29 cellular contexts compared by ENCODE assay signal in genomic region chr11:130828741-130829140, GRCh38.
DNase-seq lines count a peak whose midpoint lies in the region; ATAC-seq and TF ChIP-seq lines count a peak whose summit lies in the region.
"Had no signal": no experiment of that assay in that cellular context is flagged by ENCODE, and none has a peak within 500 bp of the region (broad histone marks: within the 10 kb centered on the region; RNA-seq: fewer than 3 reads in every experiment).

No MANE protein-coding gene starts in this region.

- no peaks in the 10 kb centered on the region for H3K36me3 Mint-ChIP-seq in CD4-positive, alpha-beta memory T cell
- H3K36me3 Mint-ChIP-seq: CD14-positive monocyte had no signal

- H3K4me1 ChIP-seq in right atrium auricular region (peaks cover 0 to 37% of the 10 kb centered on the region in 2 donors), esophagus muscularis mucosa (peaks cover 31 to 51% (median 50%) of the 10 kb centered on the region in 4 donors), muscle layer of colon (ENCODE audit: insufficient read depth, low read length) (peaks cover 69% of the 10 kb centered on the region)
- H3K4me1 ChIP-seq in CD4-positive, alpha-beta memory T cell (ENCODE audit: insufficient read depth, low read length): no peaks in the 10 kb centered on the region
- H3K4me1 ChIP-seq: colonic mucosa had no signal

- H3K36me3 ChIP-seq in right atrium auricular region (no peaks in the 10 kb centered on the region), esophagus muscularis mucosa (no peaks in the 10 kb centered on the region), muscle layer of colon (ENCODE audit: insufficient read depth, low read length) (no peaks in the 10 kb centered on the region)
- H3K36me3 ChIP-seq in CD4-positive, alpha-beta memory T cell (ENCODE audit: insufficient read depth, low read length): no peaks in the 10 kb centered on the region
- H3K36me3 ChIP-seq: colonic mucosa, ovary, thoracic aorta, uterus had no signal

- H3K4me3 ChIP-seq in right atrium auricular region (no peak overlapping the region), esophagus muscularis mucosa (no peak overlapping the region), muscle layer of colon (ENCODE audit: low read depth in 1 of 2, low read length in 2 of 2) (no peak overlapping the region)
- no peak overlapping the region for H3K4me3 ChIP-seq in CD4-positive, alpha-beta memory T cell (ENCODE audit: low read length in 2 of 2)
- H3K4me3 ChIP-seq: colonic mucosa, ovary, thoracic aorta, uterus had no signal

- H3K9me3 Mint-ChIP-seq in CD4-positive, alpha-beta memory T cell: no peaks in the 10 kb centered on the region
- H3K9me3 Mint-ChIP-seq: activated T-cell treated with anti-CD3 and anti-CD28 coated beads, Interleukin-2, amount 50 U/mL, for 72 hours; IgD-negative memory B cell; nephron; stimulated activated naive CD8-positive, alpha-beta T cell treated with anti-CD3 and anti-CD28 coated beads, Interleukin-15, Interleukin-2, amounts not matched to agents 100 ng/mL and 50 ng/mL, for 24 hours; T-helper 1 cell treated with Interleukin-12 subunit alpha and Interleukin-12 subunit beta and Interleukin-4 antibody, amounts not matched to agents 30 μg/mL and 1 μg/mL, for 36 hours had no signal

- DNase-seq in Right ventricle myocardium superior (peak; percentile 57), right atrium auricular region (ENCODE audit: low spot score) (no peak), esophagus muscularis mucosa (ENCODE audit: extremely low spot score) (no peak)
- DNase-seq in CD4-positive, alpha-beta memory T cell: no peak
- DNase-seq: activated CD4-positive, alpha-beta T cell treated with anti-CD3 and anti-CD28 coated beads, Interleukin-2, amount 50 U/mL, for 1 hour; activated CD4-positive, CD25-positive, alpha-beta regulatory T cell; activated T-cell treated with anti-CD3 and anti-CD28 coated beads, Interleukin-2, amount 50 U/mL, for 72 hours; colonic mucosa; effector CD8-positive, alpha-beta T cell; hippocampal formation; mammary epithelial cell; NCI-H1092 treated with DMSO at 0.1 percent for 48 hours; NCI-H187; ovary; retina; SK-N-SH; stimulated activated CD4-positive, alpha-beta T cell treated with anti-CD3 and anti-CD28 coated beads, Interleukin-1b, Interleukin-23, amount 100 ng/mL, for 48 hours had no signal

- CTCF ChIA-PET in CD4-positive, alpha-beta memory T cell (lab: Charles Lee; ENCODE audit: partially characterized antibody): interaction anchor here (1.5 kb wide), 1 partner anchor 12 kb away, joined by 3 read pairs; no protein-coding TSS in a partner anchor

- peak; percentile 39 for ATAC-seq in Right ventricle myocardium superior (ENCODE audit: poor library complexity)
- no peak for ATAC-seq in HG03439 (IDR thresholded peaks at IDR 0.05; ENCODE audit: unreplicated experiment)
- no peak for ATAC-seq in SK-N-SH treated with all-trans-retinoic acid at 6 μM for 48 hours
- ATAC-seq in HG03135 (IDR thresholded peaks at IDR 0.05; ENCODE audit: unreplicated experiment): no peak
- ATAC-seq: activated T-cell treated with anti-CD3 and anti-CD28 coated beads, Interleukin-2, amount 50 U/mL, for 72 hours; HCT116 had no signal

- H3K9ac ChIP-seq in muscle layer of colon (ENCODE audit: low read length): no peak overlapping the region

- H3K27ac ChIP-seq in right atrium auricular region (peak overlapping the region in 1 of 2 donors; percentile 37), esophagus muscularis mucosa (replicated peaks in 1 of 4) (peak overlapping the region in 3 of 4 donors; percentile 18 to 66 (median 51)), muscle layer of colon (ENCODE audit: low read depth, low read length) (peak overlapping the region; percentile 4)
- no peak overlapping the region for H3K27ac ChIP-seq in CD4-positive, alpha-beta memory T cell (ENCODE audit: low read depth, low read length)
- H3K27ac ChIP-seq: colonic mucosa, ovary had no signal

- H3K27me3 ChIP-seq in right atrium auricular region (no peaks in the 10 kb centered on the region), esophagus muscularis mucosa (no peaks in the 10 kb centered on the region), muscle layer of colon (ENCODE audit: control insufficient read depth in 1 of 2, insufficient read depth in 2 of 2, low read length in 2 of 2) (no peaks in the 10 kb centered on the region)
- no peaks in the 10 kb centered on the region for H3K27me3 ChIP-seq in CD4-positive, alpha-beta memory T cell (ENCODE audit: insufficient read depth, low read length)
- H3K27me3 ChIP-seq: colonic mucosa, ovary, uterus had no signal

- H3K4me3 Mint-ChIP-seq in CD4-positive, alpha-beta memory T cell: no peak overlapping the region
- H3K4me3 Mint-ChIP-seq: activated T-cell treated with anti-CD3 and anti-CD28 coated beads, Interleukin-2, amount 50 U/mL, for 72 hours; CD14-positive monocyte; IgD-negative memory B cell; stimulated activated naive CD8-positive, alpha-beta T cell treated with anti-CD3 and anti-CD28 coated beads, Interleukin-15, Interleukin-2, amounts not matched to agents 100 ng/mL and 50 ng/mL, for 24 hours; T-helper 1 cell treated with Interleukin-12 subunit alpha and Interleukin-12 subunit beta and Interleukin-4 antibody, amounts not matched to agents 30 μg/mL and 1 μg/mL, for 36 hours had no signal

- TF ChIP-seq CTCF in right atrium auricular region (IDR thresholded peaks at IDR 0.05): no peak
- no peak for TF ChIP-seq CTCF in esophagus muscularis mucosa (IDR thresholded peaks at IDR 0.05)

- WGBS in esophagus muscularis mucosa: 80% methylated on average over 5 of the region's 7 CpGs

- TF ChIP-seq EP300 in esophagus muscularis mucosa (IDR thresholded peaks at IDR 0.05): no peak

- no peaks in the 10 kb centered on the region for H3K4me1 Mint-ChIP-seq in CD4-positive, alpha-beta memory T cell
- H3K4me1 Mint-ChIP-seq: CD14-positive monocyte, nephron had no signal

- peaks cover 5 to 19% of the 10 kb centered on the region in 2 donors for H3K27me3 Mint-ChIP-seq in CD4-positive, alpha-beta memory T cell

- no peak overlapping the region for H3K27ac Mint-ChIP-seq in CD4-positive, alpha-beta memory T cell
- H3K27ac Mint-ChIP-seq: activated T-cell treated with anti-CD3 and anti-CD28 coated beads, Interleukin-2, amount 50 U/mL, for 72 hours; stimulated activated naive CD8-positive, alpha-beta T cell treated with anti-CD3 and anti-CD28 coated beads, Interleukin-15, Interleukin-2, amounts not matched to agents 100 ng/mL and 50 ng/mL, for 24 hours; T-helper 1 cell treated with Interleukin-12 subunit alpha and Interleukin-12 subunit beta and Interleukin-4 antibody, amounts not matched to agents 30 μg/mL and 1 μg/mL, for 36 hours had no signal

- POLR2A ChIA-PET in CD4-positive, alpha-beta memory T cell (lab: Charles Lee; ENCODE audit: partially characterized antibody): no interaction called here

- H3K9me3 ChIP-seq in right atrium auricular region (no peaks in the 10 kb centered on the region), esophagus muscularis mucosa (no peaks in the 10 kb centered on the region), muscle layer of colon (ENCODE audit: low read length) (no peaks in the 10 kb centered on the region)
- no peaks in the 10 kb centered on the region for H3K9me3 ChIP-seq in CD4-positive, alpha-beta memory T cell (ENCODE audit: control insufficient read depth in 1 of 2, low read length in 2 of 2)
- H3K9me3 ChIP-seq: colonic mucosa, ovary, SK-N-SH, thoracic aorta, uterus had no signal

- no peak for TF ChIP-seq POLR2A in esophagus muscularis mucosa (IDR thresholded peaks at IDR 0.05; ENCODE audit: low read depth)

- intact Hi-C loops in Right ventricle myocardium superior (cut with DNase I) (loop anchor here (10.0 kb wide), 1 partner anchor 154 kb away; no protein-coding TSS in a partner anchor), esophagus muscularis mucosa (cut with DNase I) (no loop called here)
- intact Hi-C loops in CD4-positive, alpha-beta memory T cell (cut with micrococcal nuclease): no loop called here

TF ChIP-seq in SK-N-SH treated with all-trans-retinoic acid at 6 μM for 48 hours, 23 proteins besides CTCF, POLR2A, EP300 and RAD21 (continues in another document):
- TF ChIP-seq ZNF565 (CRISPR knock-in tag; conservative IDR thresholded peaks at IDR 0.05; ENCODE audit: low read depth): no peak
- TF ChIP-seq PPARA (CRISPR knock-in tag; IDR thresholded peaks at IDR 0.05; ENCODE audit: borderline replicate concordance): no peak
- TF ChIP-seq TSHZ2 (CRISPR knock-in tag; IDR thresholded peaks at IDR 0.05): no peak
- TF ChIP-seq POU6F1 (CRISPR knock-in tag; IDR thresholded peaks at IDR 0.05; ENCODE audit: borderline replicate concordance, low read depth): no peak
